ENCODE assay signal across 9 cellular contexts in genomic region chr15:68783226-68784054, GRCh38. TPM values are rescaled to one million over a fixed set of nuclear protein-coding genes. Genes with fewer than 3 reads are reported as not detected.
A peak's percentile ranks its signal among the peaks of the same experiment; 100 is the strongest.
DNase-seq lines count a peak whose midpoint lies in the region; ATAC-seq and TF ChIP-seq lines count a peak whose summit lies in the region.
"Had no signal": no experiment of that assay in that cellular context is flagged by ENCODE, and none has a peak within 500 bp of the region (broad histone marks: within the 10 kb centered on the region; RNA-seq: fewer than 3 reads in every experiment).

No MANE protein-coding gene starts in this region.

- no peaks in the 10 kb centered on the region for H3K27me3 ChIP-seq in MM.1S (replicated peaks; ENCODE audit: insufficient read depth, low read length)

- no peaks in the 10 kb centered on the region for H3K4me1 Mint-ChIP-seq in Calu3 (ENCODE audit: low read depth, unreplicated experiment)

- TF ChIP-seq CTCF in Calu3 (IDR thresholded peaks at IDR 0.05; ENCODE audit: unreplicated experiment) (peak; percentile 81), MM.1S (IDR thresholded peaks at IDR 0.05; ENCODE audit: low read length) (peak; percentile 72), fibroblast of mammary gland (conservative IDR thresholded peaks at IDR 0.05; ENCODE audit: control insufficient read depth, insufficient read depth, low read depth, low read length) (peak; percentile 54)

- no peak overlapping the region for H3K4me2 ChIP-seq in MM.1S (ENCODE audit: low read depth, low read length)

- peaks cover 48% of the 10 kb centered on the region for H3K79me2 ChIP-seq in MM.1S (ENCODE audit: low read length)

- H3K27ac Mint-ChIP-seq in Calu3 (ENCODE audit: unreplicated experiment), result peak overlapping the region; percentile 54

- CTCF ChIA-PET in Calu3 (lab: Charles Lee), result interaction anchor here (0.6 to 2.9 kb wide), 7 partner anchors 10 to 141 kb away, joined by 3 to 30 read pairs (median 5); no protein-coding TSS in a partner anchor

- peak; percentile 29 for ATAC-seq in sciatic nerve

- no peak overlapping the region for H3K9ac ChIP-seq in MM.1S (ENCODE audit: low read length)

- H3K4me1 ChIP-seq in MM.1S (ENCODE audit: low read length), result no peaks in the 10 kb centered on the region

- H3K36me3 ChIP-seq in MM.1S (replicated peaks; ENCODE audit: insufficient read depth, low read length), result peaks cover 26% of the 10 kb centered on the region

- H2AFZ ChIP-seq in MM.1S (ENCODE audit: low read length), result no peak overlapping the region

- no peaks in the 10 kb centered on the region for H3K27me3 Mint-ChIP-seq in Calu3 (ENCODE audit: unreplicated experiment)

- DNase-seq in Calu3 (peak; percentile 73), MM.1S (peak; percentile 47), activated T-cell treated with anti-CD3 and anti-CD28 coated beads for 48 hours (ENCODE audit: low read depth) (peak; percentile 51), fibroblast of mammary gland (ENCODE audit: low read depth) (no peak), sciatic nerve (ENCODE audit: low spot score) (peak; percentile 58), SKM-1 (lab: John Stamatoyannopoulos, UW; ENCODE audit: unreplicated experiment) (no peak), NCI-H510A (lab: John Stamatoyannopoulos, UW) (no peak), DMS153 treated with DMSO at 0.1 percent for 48 hours (lab: John Stamatoyannopoulos, UW; ENCODE audit: unreplicated experiment) (no peak)

- H3K4me3 ChIP-seq in MM.1S (ENCODE audit: low read length) (no peak overlapping the region), fibroblast of mammary gland (ENCODE audit: control insufficient read depth, low read depth, low read length) (no peak overlapping the region)
- H3K4me3 ChIP-seq: skin epidermis had no signal

- intact Hi-C loops in Calu3 (cut with micrococcal nuclease; ENCODE audit: unreplicated experiment), result loop anchor here (2.0 to 5.0 kb wide), 2 partner anchors 44 to 91 kb away; no protein-coding TSS in a partner anchor
- intact Hi-C loops in sciatic nerve (cut with DNase I), result no loop called here

- no peak overlapping the region for H3K4me3 Mint-ChIP-seq in Calu3 (ENCODE audit: low read depth, unreplicated experiment)

- H3K9me2 ChIP-seq in MM.1S (replicated peaks; ENCODE audit: insufficient read depth, low read length), result no peaks in the 10 kb centered on the region

- no TSS peak for BruUV-seq in Calu3 (replicated peaks; lab: Mats Ljungman, UMichigan)

- no peaks in the 10 kb centered on the region for H4K20me1 ChIP-seq in MM.1S (ENCODE audit: insufficient read depth, low read length)

- H3K27ac ChIP-seq in MM.1S (ENCODE audit: low read length), result no peak overlapping the region

- H3K9me3 ChIP-seq in MM.1S (replicated peaks; ENCODE audit: insufficient read depth, low read length), result no peaks in the 10 kb centered on the region

- H3K36me3 Mint-ChIP-seq in Calu3 (ENCODE audit: insufficient read depth, unreplicated experiment), result peaks cover 66% of the 10 kb centered on the region

- H3K9me3 Mint-ChIP-seq in Calu3 (ENCODE audit: low read depth, unreplicated experiment), result no peaks in the 10 kb centered on the region

- no peaks in the 10 kb centered on the region for H3F3A ChIP-seq in MM.1S (ENCODE audit: insufficient read depth, low read length)

RNA-seq across cellular contexts. Expression of gene ANP32A, which starts 37.3 kb away (rescaled TPM):
- 250 and 267 TPM in 2 replicates for total RNA-seq in Calu3 (2022)
- total RNA-seq in sciatic nerve, result 90.3 TPM

Comparison
In these comparisons a context has a peak if more than half of its experiments do, and no peak if none do; other contexts are left out.
1. DNase-seq: peak in Calu3 (single experiment), MM.1S (single experiment), activated T-cell treated with anti-CD3 and anti-CD28 coated beads for 48 hours (single experiment) and sciatic nerve (single experiment); none in fibroblast of mammary gland (single experiment), SKM-1 (single experiment), NCI-H510A (single experiment) and DMS153 treated with DMSO at 0.1 percent for 48 hours (single experiment).
2. Peak in every context shown above with its lines, with median percentiles within 50 percentile points of each other: CTCF ChIP-seq.